Comparison of ENCODE assay signal across 21 cellular contexts in the genomic region with DNA sequence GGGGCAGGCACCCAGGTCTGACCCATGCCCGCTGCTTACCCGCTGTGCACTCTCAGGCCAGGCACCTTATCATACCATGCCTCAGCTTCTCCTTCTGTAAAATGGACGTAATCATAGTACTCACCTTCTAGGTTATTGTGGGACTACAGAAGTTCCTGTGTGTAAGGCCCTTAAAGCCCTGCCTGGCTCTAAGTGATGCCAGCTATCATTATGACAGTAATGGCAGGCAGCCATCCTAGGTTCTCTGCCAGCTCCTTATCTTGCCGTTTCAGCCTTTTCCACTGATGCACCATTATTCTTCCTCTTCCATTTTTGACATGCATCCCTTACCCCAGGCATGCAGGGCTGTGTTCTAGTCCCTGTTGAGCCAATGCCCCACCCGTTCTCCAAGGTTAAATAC. TPM values are rescaled to one million over a fixed set of nuclear protein-coding genes. Genes with fewer than 3 reads are reported as not detected.
"Had no signal": no experiment of that assay in that cellular context is flagged by ENCODE, and none has a peak within 500 bp of the region (broad histone marks: within the 10 kb centered on the region; RNA-seq: fewer than 3 reads in every experiment).

No MANE protein-coding gene starts in this region.

- H3K9me3 ChIP-seq: body of pancreas, mucosa of descending colon, neutrophil, prostate gland had no signal

- FAIRE-seq: endometrium had no signal

- DNase-seq: activated B cell treated with CpG ODN at 0.5 μM for 24 hours; activated CD4-positive, alpha-beta T cell treated with anti-CD3 and anti-CD28 coated beads, Interleukin-2, amount 10 ng/mL, durations not matched to agents 24 days and 14 days; activated naive CD4-positive, alpha-beta T cell treated with anti-CD3 and anti-CD28 coated beads, Interleukin-2, amount 50 U/mL, for 16 hours; amniotic stem cell; body of pancreas; cerebellar nuclear complex; foreskin fibroblast; glutamatergic neuron; left colon; mucosa of descending colon; naive thymus-derived CD8-positive, alpha-beta T cell; stimulated activated CD4-positive, alpha-beta T cell treated with anti-CD3 and anti-CD28 coated beads, Interleukin-2, amount 100 ng/mL, for 24 hours; stimulated activated naive B cell treated with anti-CD40 and anti-IgM and Interleukin-4, amounts not matched to agents 10 μg/mL and 1 μg/mL and 100 μg/mL, for 72 hours; substantia nigra; T-helper 1 cell had no signal

- H3K4me3 ChIP-seq: body of pancreas, dorsolateral prefrontal cortex, mucosa of descending colon, prostate gland had no signal

- H3K4me1 ChIP-seq: body of pancreas, prostate gland had no signal

- H3K27me3 ChIP-seq: body of pancreas, dorsolateral prefrontal cortex had no signal

- H3K27ac ChIP-seq: body of pancreas, neutrophil, prostate gland had no signal

- ATAC-seq: body of pancreas; esophagus mucosa; left colon; mucosa of descending colon; naive thymus-derived CD8-positive, alpha-beta T cell; sciatic nerve; stimulated activated naive B cell treated with anti-CD40 and anti-IgM and Interleukin-4, amounts not matched to agents 10 μg/mL and 1 μg/mL and 100 μg/mL, for 72 hours had no signal

RNA-seq across cellular contexts. Expression of a gene that starts 57.9 kb away (rescaled TPM):
- total RNA-seq: activated B cell treated with CpG ODN at 0.5 μM for 24 hours; activated CD4-positive, alpha-beta T cell treated with anti-CD3 and anti-CD28 coated beads, Interleukin-2, amount 10 ng/mL, durations not matched to agents 24 days and 14 days; body of pancreas; dorsolateral prefrontal cortex; esophagus mucosa; left colon; mucosa of descending colon; naive thymus-derived CD8-positive, alpha-beta T cell; prostate gland; sciatic nerve had no signal
